Comparison of ENCODE assay signal across 14 cellular contexts in the genomic region with DNA sequence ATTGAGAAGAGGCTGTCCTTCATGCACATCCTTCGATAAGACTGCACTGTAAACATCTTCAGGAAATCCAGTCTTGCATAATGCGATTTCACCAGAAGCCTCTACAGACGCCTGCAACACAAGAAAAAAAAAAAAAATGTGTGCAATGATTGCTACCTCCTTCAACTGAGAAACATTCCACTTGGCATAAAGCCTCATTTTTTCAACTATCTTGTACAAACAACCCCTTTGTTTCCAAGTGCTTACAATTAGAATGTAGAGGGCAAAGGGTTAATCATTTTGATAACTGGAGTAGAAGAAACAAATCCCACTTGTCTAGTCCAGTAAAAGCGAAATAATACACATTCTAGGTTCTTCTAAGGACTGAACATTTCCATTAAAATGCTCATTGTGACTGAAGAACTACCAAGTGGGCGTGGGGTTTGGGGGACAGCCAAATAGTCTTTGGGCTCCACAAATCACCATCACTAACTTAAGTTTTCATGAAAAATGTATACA. TPM values are rescaled to one million over a fixed set of nuclear protein-coding genes. Genes with fewer than 3 reads are reported as not detected.
A peak's percentile ranks its signal among the peaks of the same experiment; 100 is the strongest.
DNase-seq lines count a peak whose midpoint lies in the region; ATAC-seq and TF ChIP-seq lines count a peak whose summit lies in the region.
"Had no signal": no experiment of that assay in that cellular context is flagged by ENCODE, and none has a peak within 500 bp of the region (broad histone marks: within the 10 kb centered on the region; RNA-seq: fewer than 3 reads in every experiment).

No MANE protein-coding gene starts in this region.

- no peak overlapping the region for H2AK5ac ChIP-seq in H9 (ENCODE audit: insufficient read length, low read length)

- H4K5ac ChIP-seq in H9 (ENCODE audit: insufficient read length, low read depth, low read length), result no peak overlapping the region

- H3K27ac ChIP-seq in psoas muscle, result no peak overlapping the region
- no peak overlapping the region for H3K27ac ChIP-seq in H9 (ENCODE audit: insufficient read length, low read depth, low read length)
- H3K27ac ChIP-seq: gastrocnemius medialis had no signal

- no peak for TF ChIP-seq POLR2A in NB4 (IDR thresholded peaks at IDR 0.05; ENCODE audit: extremely low read depth, insufficient read length)

- no peak overlapping the region for H3T11ph ChIP-seq in H9 (ENCODE audit: low read length)

- H3K36me3 Mint-ChIP-seq in H9 (ENCODE audit: insufficient read depth in 1 of 3, low read depth in 3 of 3), result no peaks in the 10 kb centered on the region; a peak in 1 of 7 replicates
- H3K36me3 Mint-ChIP-seq: CD14-positive monocyte; stimulated activated naive B cell treated with anti-CD40 and anti-IgM and Interleukin-4, amounts not matched to agents 10 μg/mL and 1 μg/mL and 100 μg/mL, for 72 hours had no signal

- H3K18ac ChIP-seq in H9 (ENCODE audit: insufficient read length, low read depth, low read length), result no peak overlapping the region

- TF ChIP-seq CTCF in AG09319 (IDR thresholded peaks at IDR 0.05; ENCODE audit: low read depth, low read length), result no peak
- TF ChIP-seq CTCF in NB4 (IDR thresholded peaks at IDR 0.05; ENCODE audit: low read depth, low read length), result no peak
- no peak for TF ChIP-seq CTCF in psoas muscle (IDR thresholded peaks at IDR 0.05)
- no peak for TF ChIP-seq CTCF in H9 (conservative IDR thresholded peaks at IDR 0.05)

- peaks cover 0 to 3% (median 0%) of the 10 kb centered on the region in 3 donors for H3K27me3 ChIP-seq in psoas muscle (ENCODE audit: insufficient read depth in 3 of 3, low read length in 2 of 3)
- H3K27me3 ChIP-seq in H9 (ENCODE audit: insufficient read depth, low read length), result no peaks in the 10 kb centered on the region
- H3K27me3 ChIP-seq: gastrocnemius medialis had no signal

- H2BK20ac ChIP-seq in H9 (ENCODE audit: low read depth, low read length, poor library complexity, severe bottlenecking), result no peak overlapping the region

- no peaks in the 10 kb centered on the region for H3K36me3 ChIP-seq in psoas muscle (ENCODE audit: insufficient read depth in 1 of 2, low read depth in 1 of 2)
- H3K36me3 ChIP-seq: gastrocnemius medialis had no signal

- H2BK15ac ChIP-seq in H9 (ENCODE audit: low read depth, low read length), result no peak overlapping the region

- no peaks in the 10 kb centered on the region for H3K9me3 Mint-ChIP-seq in H9
- H3K9me3 Mint-ChIP-seq: CD14-positive monocyte had no signal

- no peak overlapping the region for H3K56ac ChIP-seq in H9 (ENCODE audit: insufficient read length, low read depth, low read length)

- no peak overlapping the region for H3K27ac Mint-ChIP-seq in H9
- H3K27ac Mint-ChIP-seq: activated T-helper 17 cell treated with anti-CD3 and anti-CD28 coated beads, Interleukin-2, amount 50 U/mL, for 72 hours; CD14-positive monocyte; stimulated activated naive B cell treated with anti-CD40 and anti-IgM and Interleukin-4, amounts not matched to agents 10 μg/mL and 1 μg/mL and 100 μg/mL, for 72 hours had no signal

- no peak overlapping the region for H4K91ac ChIP-seq in H9 (ENCODE audit: insufficient read length, low read depth, low read length)

- no peaks in the 10 kb centered on the region for H3K27me3 Mint-ChIP-seq in H9 (ENCODE audit: low read depth)
- H3K27me3 Mint-ChIP-seq: activated T-helper 17 cell treated with anti-CD3 and anti-CD28 coated beads, Interleukin-2, amount 50 U/mL, for 72 hours; stimulated activated naive B cell treated with anti-CD40 and anti-IgM and Interleukin-4, amounts not matched to agents 10 μg/mL and 1 μg/mL and 100 μg/mL, for 72 hours had no signal

- H3K23me2 ChIP-seq in H9 (ENCODE audit: insufficient read length, low read depth, low read length, poor library complexity, severe bottlenecking), result no peaks in the 10 kb centered on the region

- intact Hi-C loops in psoas muscle (cut with DNase I), result no loop called here

- no peaks in the 10 kb centered on the region for H4K20me1 ChIP-seq in H9 (ENCODE audit: control insufficient read depth, insufficient read depth, insufficient read length)

- no peak overlapping the region for H4K8ac ChIP-seq in H9 (replicated peaks; ENCODE audit: insufficient read length, low read depth, low read length)

- no peaks in the 10 kb centered on the region for H3K79me1 ChIP-seq in H9 (ENCODE audit: insufficient read depth, low read depth, low read length, poor library complexity, severe bottlenecking)

- peak; percentile 16 for DNase-seq in AG09319 (ENCODE audit: extremely low read depth, low read depth)
- peak; percentile 2 for DNase-seq in NB4 (ENCODE audit: low read depth)
- peak; percentile 62 for DNase-seq in astrocyte of the hippocampus (ENCODE audit: low read depth, low spot score)
- no peak for DNase-seq in left lobe of liver (ENCODE audit: low spot score)
- DNase-seq in psoas muscle, result no peak
- no peak for DNase-seq in NCI-H2081 treated with DMSO at 0.1 percent for 48 hours (lab: John Stamatoyannopoulos, UW)
- DNase-seq in H9, result no peak
- no peak for DNase-seq in stimulated activated naive CD8-positive, alpha-beta T cell treated with anti-CD3 and anti-CD28 coated beads, Interleukin-15, Interleukin-2, amounts not matched to agents 100 U/mL and 50 U/mL, for 24 hours
- DNase-seq: gastrocnemius medialis; Karpas-422; NCI-H524 treated with DMSO at 0.1 percent for 48 hours; stimulated activated naive B cell treated with anti-CD40 and anti-IgM and Interleukin-4, amounts not matched to agents 10 μg/mL and 1 μg/mL and 100 μg/mL, for 72 hours had no signal

- H2BK12ac ChIP-seq in H9 (ENCODE audit: insufficient read length, low read depth, low read length), result no peak overlapping the region

- H3K79me2 ChIP-seq in H9 (ENCODE audit: insufficient read depth, low read length), result no peaks in the 10 kb centered on the region

- H3K4me1 ChIP-seq in psoas muscle (no peaks in the 10 kb centered on the region), H9 (ENCODE audit: insufficient read depth, low read length) (peaks cover 5% of the 10 kb centered on the region; the same call in 1 of the 2 replicates)
- H3K4me1 ChIP-seq: gastrocnemius medialis had no signal

- H3K9ac ChIP-seq in H9 (ENCODE audit: extremely low read depth, insufficient read length, low read length), result no peak overlapping the region

- no peak overlapping the region for H2BK120ac ChIP-seq in H9 (ENCODE audit: low read depth, low read length, poor library complexity, severe bottlenecking)

- no peak overlapping the region for H3K14ac ChIP-seq in H9 (ENCODE audit: insufficient read depth, low read length)

- H3K9me3 ChIP-seq in psoas muscle (no peaks in the 10 kb centered on the region), H9 (ENCODE audit: control insufficient read depth, low read depth, low read length) (no peaks in the 10 kb centered on the region)
- H3K9me3 ChIP-seq: gastrocnemius medialis had no signal

- no peak overlapping the region for H2AFZ ChIP-seq in H9 (ENCODE audit: low read length)

- 48 to 59% (median 55%) methylated on average over 5 of the region's 5 CpGs for WGBS in psoas muscle, 3 donors
- WGBS in H9 (ENCODE audit: extremely low coverage, insufficient read length, low lambda C conversion rate), result no CpG with 5 or more reads among the region's 5 CpGs

- H2BK5ac ChIP-seq in H9 (ENCODE audit: insufficient read length, low read length), result no peak overlapping the region

- peaks cover 23 to 24% of the 10 kb centered on the region in 2 experiments for H3K4me1 Mint-ChIP-seq in H9
- H3K4me1 Mint-ChIP-seq: activated T-helper 17 cell treated with anti-CD3 and anti-CD28 coated beads, Interleukin-2, amount 50 U/mL, for 72 hours; stimulated activated naive B cell treated with anti-CD40 and anti-IgM and Interleukin-4, amounts not matched to agents 10 μg/mL and 1 μg/mL and 100 μg/mL, for 72 hours had no signal

- no peak overlapping the region for H3K4me2 ChIP-seq in H9 (ENCODE audit: insufficient read depth, insufficient read length, low read length)

- ATAC-seq in left lobe of liver (peak; percentile 61), psoas muscle (no peak)
- no peak for ATAC-seq in stimulated activated naive CD8-positive, alpha-beta T cell treated with anti-CD3 and anti-CD28 coated beads, Interleukin-15, Interleukin-2, amounts not matched to agents 100 U/mL and 50 U/mL, for 24 hours
- ATAC-seq: activated T-helper 17 cell treated with anti-CD3 and anti-CD28 coated beads, Interleukin-2, amount 50 U/mL, for 72 hours; gastrocnemius medialis; stimulated activated naive B cell treated with anti-CD40 and anti-IgM and Interleukin-4, amounts not matched to agents 10 μg/mL and 1 μg/mL and 100 μg/mL, for 72 hours had no signal

- H3K4ac ChIP-seq in H9 (ENCODE audit: low read depth, low read length), result no peak overlapping the region

- no peak overlapping the region for H3K4me3 Mint-ChIP-seq in H9
- H3K4me3 Mint-ChIP-seq: activated T-helper 17 cell treated with anti-CD3 and anti-CD28 coated beads, Interleukin-2, amount 50 U/mL, for 72 hours; CD14-positive monocyte; stimulated activated naive B cell treated with anti-CD40 and anti-IgM and Interleukin-4, amounts not matched to agents 10 μg/mL and 1 μg/mL and 100 μg/mL, for 72 hours had no signal

- H3K4me3 ChIP-seq in NB4 (ENCODE audit: low read depth, low read length) (no peak overlapping the region), psoas muscle (no peak overlapping the region)
- H3K4me3 ChIP-seq: gastrocnemius medialis had no signal

- H3K23ac ChIP-seq in H9 (ENCODE audit: insufficient read length, low read depth, low read length), result no peak overlapping the region

RNA-seq across cellular contexts. Expression of gene CDH2, which starts 29.2 kb away (rescaled TPM):
- total RNA-seq in left lobe of liver, result 34.2 TPM
- total RNA-seq in psoas muscle, result 1 to 10 TPM in 2 of 4 donors, under 1 TPM in 2; 0.27 to 4.8 (median 1.4) TPM
- polyA plus RNA-seq in psoas muscle, result under 1 TPM; 0.04 to 0.52 (median 0.08) TPM
- total RNA-seq in H9 (2021), result 35.4 and 36.2 TPM in 2 replicates

Comparison
In these comparisons a context has a peak if more than half of its experiments do, and no peak if none do; other contexts are left out.
1. DNase-seq: peak in AG09319 (single experiment), NB4 (single experiment) and astrocyte of the hippocampus (single experiment); none in left lobe of liver (single experiment), psoas muscle (0 of 2), NCI-H2081 treated with DMSO at 0.1 percent for 48 hours (single experiment), H9 (single experiment) and stimulated activated naive CD8-positive, alpha-beta T cell treated with anti-CD3 and anti-CD28 coated beads, Interleukin-15, Interleukin-2, amounts not matched to agents 100 U/mL and 50 U/mL, for 24 hours (single experiment).